Comparison of ENCODE assay signal across 22 cellular contexts in the genomic region with DNA sequence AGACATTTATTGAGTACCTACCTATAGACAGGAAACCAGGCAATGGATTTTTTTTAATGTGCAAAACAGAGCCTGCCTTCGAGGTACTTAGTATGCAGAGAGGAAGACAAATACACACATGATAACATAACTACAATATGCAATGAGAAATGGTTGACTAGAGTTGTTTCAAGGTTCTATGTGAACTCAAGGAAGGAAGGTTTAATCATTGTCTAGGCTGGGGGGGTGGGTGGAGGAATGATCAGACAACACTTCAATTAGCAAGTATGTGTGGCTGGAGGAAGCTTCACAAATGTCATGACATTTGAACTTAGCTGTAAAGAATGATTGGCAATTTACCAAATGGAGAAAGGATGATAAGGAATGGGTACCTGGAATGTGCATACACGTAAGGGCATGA.
"Had no signal": no experiment of that assay in that cellular context is flagged by ENCODE, and none has a peak within 500 bp of the region (broad histone marks: within the 10 kb centered on the region; RNA-seq: fewer than 3 reads in every experiment).

No MANE protein-coding gene starts in this region.

- H3K27ac ChIP-seq: SJSA1 had no signal

- H3K4me1 ChIP-seq: SJSA1 had no signal

- H3K4me3 ChIP-seq: MG63, SJSA1 had no signal

- DNase-seq: IMR-90, Karpas-422, KG1, MG63, NCI-H1092 treated with DMSO at 0.1 percent for 48 hours, NCI-H1436, NCI-H187, NCI-H2029, NCI-H2081 treated with DMSO at 0.1 percent for 48 hours, NCI-H2171, NCI-H226, NCI-H446, NCI-H510A, NCI-H524 treated with DMSO at 0.1 percent for 48 hours, NCI-H69, NCI-H774, Right ventricle myocardium superior, RPMI8226, SIG-M5, SK-N-SH had no signal

- ATAC-seq: HepG2 had no signal

- H3K27me3 ChIP-seq: MG63, SJSA1 had no signal

- H3K9me3 ChIP-seq: MG63, SJSA1, SK-N-SH had no signal

- H3K36me3 ChIP-seq: MG63, SJSA1 had no signal
